Comparison of ENCODE assay signal across 8 cellular contexts in genomic region chr12:122421815-122422737, GRCh38. TPM values are rescaled to one million over a fixed set of nuclear protein-coding genes. Genes with fewer than 3 reads are reported as not detected.
DNase-seq lines count a peak whose midpoint lies in the region; ATAC-seq and TF ChIP-seq lines count a peak whose summit lies in the region.

Gene CLIP1 (minus strand): TSS chr12:122422669. CDS start chr12:122380452, 42,217 bp downstream.

- peak within 1 kb of the TSS; percentile 82 for H3K4me2 ChIP-seq in DND-41 (ENCODE audit: insufficient read depth, low read length)

- DNase-seq in DND-41 = peak; percentile 60
- peak; percentile 65 for DNase-seq in KBM-7
- peak; percentile 41 to 65 (median 51) for DNase-seq in T-helper 1 cell
- DNase-seq in right cardiac atrium = peak; percentile 75 to 88 (median 85)
- DNase-seq in retina = peak; percentile 88
- DNase-seq in putamen (ENCODE audit: low spot score) = no peak

- H3K27ac ChIP-seq in DND-41 (ENCODE audit: low read length) (peak within 1 kb of the TSS; percentile 77), angular gyrus (ENCODE audit: low read depth, low read length) (peak within 1 kb of the TSS; percentile 90), right cardiac atrium (ENCODE audit: low read length) (peak within 1 kb of the TSS; percentile 93)

- H3K4me1 ChIP-seq in DND-41 (ENCODE audit: insufficient read depth, low read length) (peaks cover 27% of the 10 kb centered on the region), right cardiac atrium (ENCODE audit: control insufficient read depth, insufficient read depth, low read length) (no peaks in the 10 kb centered on the region)

- peak within 1 kb of the TSS; percentile 90 for H3K9ac ChIP-seq in DND-41 (ENCODE audit: low read depth, low read length)

- WGBS in right cardiac atrium = under 1% methylated on average over 116 of the region's 120 CpGs

- H2AFZ ChIP-seq in DND-41 (ENCODE audit: low read depth, low read length) = peak within 1 kb of the TSS; percentile 94

- TF ChIP-seq CTCF in DND-41 (IDR thresholded peaks at IDR 0.05; ENCODE audit: borderline replicate concordance, extremely low read depth, low read length, poor library complexity, severe bottlenecking) = peak; percentile 56

- in situ Hi-C loops in KBM-7 (cut with MboI; ENCODE audit: low pct_unique_long_range_greater_than_20kb, low sequenced_read_pairs) = no loop called here

- H3K27me3 ChIP-seq in DND-41 (ENCODE audit: insufficient read depth, low read length, poor library complexity) = no peaks in the 10 kb centered on the region
- no peaks in the 10 kb centered on the region for H3K27me3 ChIP-seq in right cardiac atrium (ENCODE audit: control insufficient read depth, insufficient read depth)

- peaks cover 7% of the 10 kb centered on the region; the same call in 1 of the 2 replicates for H4K20me1 ChIP-seq in DND-41 (ENCODE audit: insufficient read depth, low read length)

- H3K36me3 ChIP-seq in DND-41 (ENCODE audit: insufficient read depth, low read length) = peaks cover 2% of the 10 kb centered on the region

- H3K4me3 ChIP-seq in DND-41 (ENCODE audit: low read depth in 1 of 2, low read length in 2 of 2) (peak within 1 kb of the TSS; percentile 97), right cardiac atrium (ENCODE audit: low read length) (peak within 1 kb of the TSS; percentile 97)

- intact Hi-C loops in right cardiac atrium (cut with DNase I) = loop anchor here in 1 of 4 donors (10.0 kb wide), 1 partner anchor 53 kb away; no protein-coding TSS in a partner anchor

- ATAC-seq in DND-41 (ENCODE audit: insufficient read depth, low read depth) = peak; percentile 82
- ATAC-seq in GM21423 (IDR thresholded peaks at IDR 0.05; ENCODE audit: unreplicated experiment) = peak; percentile 57
- ATAC-seq in right cardiac atrium = peak; percentile 89 to 91

- H3K79me2 ChIP-seq in DND-41 (ENCODE audit: insufficient read depth, low read length) = peaks cover 47% of the 10 kb centered on the region

- H3K9me3 ChIP-seq in DND-41 (ENCODE audit: insufficient read depth, low read length, severe bottlenecking) (no peaks in the 10 kb centered on the region), right cardiac atrium (ENCODE audit: control insufficient read depth, low read length) (no peaks in the 10 kb centered on the region)

RNA-seq across cellular contexts. Expression of gene CLIP1, which starts in this region (rescaled TPM):
- 100 to 1,000 TPM; 112 to 131 (median 121) TPM for total RNA-seq in right cardiac atrium
- 43.7 TPM for polyA plus RNA-seq in right cardiac atrium
